ENCODE assay signal across 12 cellular contexts in the genomic region with DNA sequence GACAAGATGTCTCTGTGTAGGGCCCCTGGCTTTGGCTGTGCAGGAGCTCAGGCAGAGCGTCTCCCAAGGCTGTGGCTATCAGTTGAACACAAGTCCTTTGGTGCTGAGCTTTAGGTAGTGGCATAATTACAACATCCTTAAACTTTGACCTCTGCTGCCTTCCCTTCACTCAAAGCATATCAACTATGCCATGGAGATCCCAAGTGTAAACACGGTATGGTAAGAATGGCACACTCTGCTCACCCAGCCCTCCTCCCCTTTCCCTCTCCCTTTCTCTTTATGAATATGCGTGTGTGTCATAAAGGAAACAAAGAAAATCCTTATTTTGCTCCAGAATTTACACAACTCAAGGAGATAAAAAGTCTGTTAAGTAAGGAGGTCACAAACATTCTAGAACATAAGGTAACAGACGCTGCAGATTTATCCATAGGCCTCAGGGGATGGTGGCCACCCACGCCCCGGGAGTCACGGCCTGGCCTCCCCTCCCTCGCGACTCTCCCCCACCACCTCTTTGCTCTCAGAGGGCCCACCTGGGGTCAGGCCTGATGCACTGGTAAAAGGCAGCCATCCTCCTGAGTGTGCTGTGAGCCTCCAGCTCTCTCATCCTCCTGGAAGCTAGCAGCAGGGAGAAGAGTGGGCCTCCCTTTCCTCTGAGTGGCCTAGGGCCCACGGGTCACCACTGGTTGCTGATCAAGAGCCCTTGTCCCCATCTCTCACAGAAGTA.
A peak's percentile ranks its signal among the peaks of the same experiment; 100 is the strongest.
DNase-seq lines count a peak whose midpoint lies in the region; ATAC-seq and TF ChIP-seq lines count a peak whose summit lies in the region.
"Had no signal": no experiment of that assay in that cellular context is flagged by ENCODE, and none has a peak within 500 bp of the region (broad histone marks: within the 10 kb centered on the region; RNA-seq: fewer than 3 reads in every experiment).

No MANE protein-coding gene starts in this region.

- TF ChIP-seq CTCF in RWPE2 (IDR thresholded peaks at IDR 0.05; ENCODE audit: poor library complexity, severe bottlenecking) (no peak), upper lobe of left lung (IDR thresholded peaks at IDR 0.05) (no peak), psoas muscle (IDR thresholded peaks at IDR 0.05) (no peak)

- H3K27ac ChIP-seq in RWPE2 (ENCODE audit: poor library complexity, severe bottlenecking) (peak overlapping the region; percentile 85), upper lobe of left lung (peak overlapping the region; percentile 68 to 88 (median 82)), psoas muscle (no peak overlapping the region)

- ATAC-seq in RWPE2 (ENCODE audit: low read depth) (no peak), upper lobe of left lung (ENCODE audit: low FRiP score in 2 of 2) (peak in 1 of 2 donors; percentile 35), psoas muscle (no peak)

- intact Hi-C loops in psoas muscle (cut with DNase I), result no loop called here

- no peaks in the 10 kb centered on the region for H3K9me3 ChIP-seq in RWPE2 (ENCODE audit: severe bottlenecking)
- H3K9me3 ChIP-seq in upper lobe of left lung, result no peaks in the 10 kb centered on the region
- H3K9me3 ChIP-seq in psoas muscle, result no peaks in the 10 kb centered on the region

- WGBS in upper lobe of left lung, 2 donors, result 63 to 71% methylated on average over 9 to 10 of the region's 10 CpGs
- WGBS in psoas muscle, 3 donors, result 85 to 92% (median 86%) methylated on average over 10 of the region's 10 CpGs

- H3K4me3 ChIP-seq in RWPE2 (ENCODE audit: severe bottlenecking) (peak overlapping the region; percentile 16), upper lobe of left lung (peak overlapping the region in 3 of 4 donors; percentile 21 to 25 (median 21)), psoas muscle (no peak overlapping the region)

- no peak for TF ChIP-seq POLR2A in upper lobe of left lung (IDR thresholded peaks at IDR 0.05)

- no peak for TF ChIP-seq EP300 in upper lobe of left lung (IDR thresholded peaks at IDR 0.05)

- H3K36me3 ChIP-seq in RWPE2 (ENCODE audit: low read depth), result no peaks in the 10 kb centered on the region
- H3K36me3 ChIP-seq in upper lobe of left lung, result no peaks in the 10 kb centered on the region
- H3K36me3 ChIP-seq in psoas muscle (ENCODE audit: insufficient read depth in 1 of 2, low read depth in 1 of 2), result no peaks in the 10 kb centered on the region

- H3K27me3 ChIP-seq in RWPE2 (ENCODE audit: insufficient read depth, poor library complexity, severe bottlenecking) (no peaks in the 10 kb centered on the region), upper lobe of left lung (no peaks in the 10 kb centered on the region), psoas muscle (ENCODE audit: insufficient read depth in 3 of 3, low read length in 2 of 3) (no peaks in the 10 kb centered on the region)

- H3K4me1 ChIP-seq in RWPE2 (ENCODE audit: insufficient read depth, poor library complexity, severe bottlenecking) (peaks cover 50% of the 10 kb centered on the region), upper lobe of left lung (peaks cover 0 to 7% (median 5%) of the 10 kb centered on the region in 4 donors), psoas muscle (peaks cover 6% of the 10 kb centered on the region)

- DNase-seq in NCI-H510A treated with DMSO at 0.1 percent for 48 hours (lab: John Stamatoyannopoulos, UW) (peak; percentile 19), NCI-H510A (lab: John Stamatoyannopoulos, UW) (no peak), RWPE2 (ENCODE audit: low spot score) (no peak), left kidney (ENCODE audit: low read depth, low spot score) (peak; percentile 27), upper lobe of left lung (peak in 1 of 2 donors; percentile 51), globus pallidus (ENCODE audit: low spot score) (no peak), psoas muscle (no peak)
- DNase-seq in activated CD4-positive, CD25-positive, alpha-beta regulatory T cell treated with anti-CD3 and anti-CD28 coated beads, Interleukin-2, amount 50 U/mL, for 72 hours, result no peak
- DNase-seq: activated CD4-positive, alpha-beta T cell treated with anti-CD3 and anti-CD28 coated beads for 1 hour; mesenchymal stem cell; posterior cingulate gyrus; SW 1271 had no signal

Comparison
In these comparisons a context has a peak if more than half of its experiments do, and no peak if none do; other contexts are left out.
1. DNase-seq: peak in NCI-H510A treated with DMSO at 0.1 percent for 48 hours (single experiment) and left kidney (single experiment); none in NCI-H510A (single experiment), RWPE2 (single experiment), activated CD4-positive, CD25-positive, alpha-beta regulatory T cell treated with anti-CD3 and anti-CD28 coated beads, Interleukin-2, amount 50 U/mL, for 72 hours (single experiment), globus pallidus (single experiment) and psoas muscle (0 of 2).